In the genomic region with DNA sequence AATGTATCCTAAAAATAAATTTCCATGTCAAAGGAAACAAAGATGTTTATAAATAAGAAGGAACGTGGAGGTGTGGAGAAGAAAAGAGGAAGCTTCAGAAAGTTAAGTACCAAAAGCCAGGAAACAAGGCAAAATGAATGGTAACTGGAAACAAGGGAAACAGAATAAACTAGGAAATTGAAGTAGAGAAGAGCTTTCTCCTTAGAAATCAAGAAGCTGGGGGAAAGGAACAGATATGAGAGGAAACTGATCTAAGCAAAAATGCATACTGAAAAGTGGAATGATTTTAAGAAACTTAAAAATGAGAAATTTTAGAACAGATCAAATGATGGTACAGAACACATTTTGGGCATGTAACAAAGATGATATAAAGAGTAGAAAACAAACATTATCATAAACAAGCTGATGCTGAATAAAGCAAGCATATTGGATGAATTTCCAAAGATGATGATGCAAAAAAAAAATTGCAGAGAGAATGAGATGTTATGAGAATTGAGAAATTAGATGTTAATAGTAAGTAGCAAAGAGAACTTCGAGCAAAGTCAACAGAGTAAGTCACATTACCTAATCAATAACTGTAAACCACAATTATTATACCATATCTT, we compare ENCODE assay signal across 11 cellular contexts. TPM values are rescaled to one million over a fixed set of nuclear protein-coding genes. Genes with fewer than 3 reads are reported as not detected.
DNase-seq lines count a peak whose midpoint lies in the region; ATAC-seq and TF ChIP-seq lines count a peak whose summit lies in the region.
"Had no signal": no experiment of that assay in that cellular context is flagged by ENCODE, and none has a peak within 500 bp of the region (broad histone marks: within the 10 kb centered on the region; RNA-seq: fewer than 3 reads in every experiment).

No MANE protein-coding gene starts in this region.

- TF ChIP-seq POLR2A in heart left ventricle (IDR thresholded peaks at IDR 0.05) = no peak

- no peak for DNase-seq in heart left ventricle
- no peak for DNase-seq in left cardiac atrium
- no peak for DNase-seq in RWPE2 (ENCODE audit: low spot score)
- no peak for DNase-seq in hepatocyte (ENCODE audit: low spot score)
- no peak for DNase-seq in upper lobe of right lung
- DNase-seq in AG08396 (ENCODE audit: low spot score) = no peak
- no peak for DNase-seq in stimulated activated CD4-positive, alpha-beta T cell treated with anti-CD3 and anti-CD28 coated beads, Interleukin-15, amount 100 ng/mL, for 24 hours
- no peak for DNase-seq in NK-92 (lab: John Stamatoyannopoulos, UW; ENCODE audit: unreplicated experiment)
- DNase-seq: activated CD8-positive, alpha-beta memory T cell treated with anti-CD3 and anti-CD28 coated beads, Interleukin-2, amount 10 ng/mL, durations not matched to agents 7 days and 5 days; aorta; NCI-H510A had no signal

- peak overlapping the region in 2 of 12 donors; percentile 99 for H3K27ac ChIP-seq in heart left ventricle
- no peak overlapping the region for H3K27ac ChIP-seq in RWPE2 (ENCODE audit: poor library complexity, severe bottlenecking)
- H3K27ac ChIP-seq in hepatocyte = no peak overlapping the region
- peak overlapping the region; percentile 96 for H3K27ac ChIP-seq in upper lobe of right lung

- H3K27me3 ChIP-seq in heart left ventricle (no peaks in the 10 kb centered on the region), RWPE2 (ENCODE audit: insufficient read depth, poor library complexity, severe bottlenecking) (no peaks in the 10 kb centered on the region), hepatocyte (no peaks in the 10 kb centered on the region), upper lobe of right lung (no peaks in the 10 kb centered on the region)

- peak overlapping the region; percentile 91 for H3K4me2 ChIP-seq in hepatocyte

- H3K9me3 ChIP-seq in heart left ventricle = no peaks in the 10 kb centered on the region
- H3K9me3 ChIP-seq in RWPE2 (ENCODE audit: severe bottlenecking) = no peaks in the 10 kb centered on the region
- no peaks in the 10 kb centered on the region for H3K9me3 ChIP-seq in hepatocyte (ENCODE audit: low read depth)
- no peaks in the 10 kb centered on the region for H3K9me3 ChIP-seq in upper lobe of right lung

- intact Hi-C loops in heart left ventricle (cut with DNase I) (loop anchor here in 9 of 10 donors (5.0 to 10.0 kb wide), 4 partner anchors 92 to 228 kb away; a partner anchor contains a TSS), left cardiac atrium (cut with DNase I) (loop anchor here in 1 of 2 donors (10.0 kb wide), 2 partner anchors 92 to 622 kb away; a partner anchor contains a TSS), upper lobe of right lung (cut with DNase I) (no loop called here)

- TF ChIP-seq CTCF in heart left ventricle (IDR thresholded peaks at IDR 0.05) (no peak), RWPE2 (IDR thresholded peaks at IDR 0.05; ENCODE audit: poor library complexity, severe bottlenecking) (no peak), hepatocyte (IDR thresholded peaks at IDR 0.05; ENCODE audit: poor library complexity) (no peak), upper lobe of right lung (IDR thresholded peaks at IDR 0.05) (no peak)

- WGBS in heart left ventricle, 4 donors = 47 to 58% (median 55%) methylated on average over 2 of the region's 2 CpGs
- WGBS in hepatocyte (ENCODE audit: low lambda C conversion rate, missing lambda C conversion rate) = 53% methylated on average over 2 of the region's 2 CpGs

- H3K79me2 ChIP-seq in hepatocyte = peaks cover 64% of the 10 kb centered on the region

- H3K36me3 ChIP-seq in heart left ventricle = no peaks in the 10 kb centered on the region
- H3K36me3 ChIP-seq in RWPE2 (ENCODE audit: low read depth) = no peaks in the 10 kb centered on the region
- H3K36me3 ChIP-seq in hepatocyte (replicated peaks; ENCODE audit: insufficient read depth, low read depth) = no peaks in the 10 kb centered on the region
- H3K36me3 ChIP-seq in upper lobe of right lung = no peaks in the 10 kb centered on the region

- H3K4me1 ChIP-seq in heart left ventricle = peaks cover 0 to 46% (median 31%) of the 10 kb centered on the region in 12 donors
- peaks cover 7% of the 10 kb centered on the region for H3K4me1 ChIP-seq in RWPE2 (ENCODE audit: insufficient read depth, poor library complexity, severe bottlenecking)
- peaks cover 26% of the 10 kb centered on the region for H3K4me1 ChIP-seq in hepatocyte (ENCODE audit: insufficient read depth)
- peaks cover 25% of the 10 kb centered on the region for H3K4me1 ChIP-seq in upper lobe of right lung

- ATAC-seq in heart left ventricle = no peak
- no peak for ATAC-seq in left cardiac atrium
- no peak for ATAC-seq in RWPE2 (ENCODE audit: low read depth)
- no peak for ATAC-seq in upper lobe of right lung
- ATAC-seq: activated CD8-positive, alpha-beta memory T cell treated with anti-CD3 and anti-CD28 coated beads, Interleukin-2, amount 10 ng/mL, durations not matched to agents 7 days and 5 days had no signal

- no peaks in the 10 kb centered on the region for H3K9me2 ChIP-seq in hepatocyte (replicated peaks; ENCODE audit: insufficient read depth)

- H2AFZ ChIP-seq in hepatocyte = no peak overlapping the region

- peak overlapping the region in 8 of 12 donors; percentile 75 to 93 (median 92) for H3K4me3 ChIP-seq in heart left ventricle
- peak overlapping the region; percentile 99 for H3K4me3 ChIP-seq in RWPE2 (ENCODE audit: severe bottlenecking)
- peak overlapping the region; percentile 94 for H3K4me3 ChIP-seq in hepatocyte
- H3K4me3 ChIP-seq in upper lobe of right lung = peak overlapping the region; percentile 78

- peaks cover 42% of the 10 kb centered on the region for H4K20me1 ChIP-seq in hepatocyte (ENCODE audit: insufficient read depth, poor library complexity, severe bottlenecking)

RNA-seq across cellular contexts. Expression of a gene that starts 1.9 kb away (rescaled TPM):
- total RNA-seq in heart left ventricle (10 to 100 TPM; 18.8 to 33.5 (median 25.6) TPM), left cardiac atrium (10 to 100 TPM; 20.0 to 23.4 TPM), hepatocyte (38.5 and 42.0 TPM in 2 replicates), upper lobe of right lung (40.2 TPM)
- polyA plus RNA-seq in heart left ventricle (1 to 10 TPM; 6.7 to 7.1 TPM), hepatocyte (14.0 and 16.4 TPM in 2 replicates)
